22 cellular contexts compared by ENCODE assay signal in the genomic region with DNA sequence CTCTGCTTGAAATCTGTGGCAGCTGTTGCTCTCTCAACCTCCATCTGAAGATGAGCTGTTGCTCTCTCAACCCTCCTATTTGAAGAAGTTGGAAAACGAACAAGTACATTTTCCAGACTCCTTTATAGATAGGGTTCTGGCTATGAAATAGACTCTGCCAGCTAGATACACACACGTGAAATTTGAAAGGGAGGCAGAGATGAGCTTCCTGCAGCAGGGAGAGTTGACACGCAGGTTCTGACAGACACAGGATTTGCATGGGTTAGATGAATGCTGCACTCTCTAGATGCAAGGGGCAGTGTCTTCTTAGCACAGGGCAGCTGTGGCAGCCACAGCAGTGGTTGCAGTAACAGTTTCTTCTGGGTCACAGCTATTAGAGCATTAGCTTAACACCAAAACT. TPM values are rescaled to one million over a fixed set of nuclear protein-coding genes. Genes with fewer than 3 reads are reported as not detected.
DNase-seq lines count a peak whose midpoint lies in the region; ATAC-seq and TF ChIP-seq lines count a peak whose summit lies in the region.
"Had no signal": no experiment of that assay in that cellular context is flagged by ENCODE, and none has a peak within 500 bp of the region (broad histone marks: within the 10 kb centered on the region; RNA-seq: fewer than 3 reads in every experiment).

No MANE protein-coding gene starts in this region.

- H3K4me1 Mint-ChIP-seq in WTC11 = peaks cover 43% of the 10 kb centered on the region

- TF ChIP-seq CTCF in WTC11 (IDR thresholded peaks at IDR 0.05) = no peak

- H3K36me3 Mint-ChIP-seq in WTC11 = no peaks in the 10 kb centered on the region
- H3K36me3 Mint-ChIP-seq: naive thymus-derived CD8-positive, alpha-beta T cell had no signal

- ATAC-seq in WTC11 = peak; percentile 23; the same call in 1 of the 2 replicates
- ATAC-seq: activated CD8-positive, alpha-beta T cell treated with anti-CD3 and anti-CD28 coated beads for 36 hours; effector memory CD8-positive, alpha-beta T cell; left cardiac atrium; naive thymus-derived CD8-positive, alpha-beta T cell; pancreas; right cardiac atrium; upper lobe of right lung had no signal

- peak overlapping the region; percentile 45 for H3K4me3 Mint-ChIP-seq in WTC11
- H3K4me3 Mint-ChIP-seq: activated CD8-positive, alpha-beta T cell treated with anti-CD3 and anti-CD28 coated beads for 36 hours; effector memory CD8-positive, alpha-beta T cell; naive thymus-derived CD8-positive, alpha-beta T cell had no signal

- H3K27me3 Mint-ChIP-seq in WTC11 (ENCODE audit: low read depth) = no peaks in the 10 kb centered on the region
- H3K27me3 Mint-ChIP-seq: activated CD8-positive, alpha-beta T cell treated with anti-CD3 and anti-CD28 coated beads for 36 hours; effector memory CD8-positive, alpha-beta T cell; naive thymus-derived CD8-positive, alpha-beta T cell had no signal

- 0 out of 2 replicates have a peak overlapping the region, but pooled peaks have one; percentile 23 for H3K27ac Mint-ChIP-seq in WTC11
- H3K27ac Mint-ChIP-seq: activated CD8-positive, alpha-beta T cell treated with anti-CD3 and anti-CD28 coated beads for 36 hours; effector memory CD8-positive, alpha-beta T cell had no signal

- POLR2A ChIA-PET in WTC11 (lab: Charles Lee) = no interaction called here

- CTCF ChIA-PET in WTC11 (lab: Charles Lee) = interaction anchor here (1.3 to 9.1 kb wide), 3 partner anchors 8 to 141 kb away, joined by 4 to 61 read pairs (median 9); no protein-coding TSS in a partner anchor

- peak; percentile 13 for DNase-seq in GM03348 (ENCODE audit: low spot score)
- DNase-seq in LHCN-M2 (ENCODE audit: low read depth) = peak; percentile 54
- no peak for DNase-seq in WTC11 (ENCODE audit: low spot score)
- peak; percentile 22 for DNase-seq in myocyte (ENCODE audit: low read depth)
- DNase-seq in NOMO-1 treated with dmso at 0.1 percent for 144 hours (lab: John Stamatoyannopoulos, UW; ENCODE audit: unreplicated experiment) = no peak
- DNase-seq in NCI-H146 (lab: John Stamatoyannopoulos, UW) = no peak
- no peak for DNase-seq in foreskin melanocyte
- DNase-seq in activated CD8-positive, alpha-beta memory T cell treated with anti-CD3 and anti-CD28 coated beads, Interleukin-2, amount 50 U/mL, for 48 hours = no peak
- DNase-seq: activated CD8-positive, alpha-beta T cell treated with anti-CD3 and anti-CD28 coated beads for 36 hours; activated gamma-delta T cell treated with Interleukin-2 at 50 U/mL for 16 hours; effector memory CD8-positive, alpha-beta T cell; GDM1; left cardiac atrium; MM.1S; naive thymus-derived CD8-positive, alpha-beta T cell; NCI-H1417 treated with DMSO at 0.1 percent for 48 hours; NCI-H510A treated with DMSO at 0.1 percent for 48 hours; pancreas; right cardiac atrium; stimulated activated CD4-positive, alpha-beta T cell treated with anti-CD3 and anti-CD28 coated beads, Interleukin-15, amount 100 ng/mL, for 24 hours; T-helper 9 cell; upper lobe of right lung had no signal

- H3K9me3 Mint-ChIP-seq in WTC11 = no peaks in the 10 kb centered on the region
- H3K9me3 Mint-ChIP-seq: activated CD8-positive, alpha-beta T cell treated with anti-CD3 and anti-CD28 coated beads for 36 hours; effector memory CD8-positive, alpha-beta T cell; naive thymus-derived CD8-positive, alpha-beta T cell had no signal

TF ChIP-seq in WTC11, 78 proteins besides CTCF, POLR2A, EP300 and RAD21:
- no peak for TF ChIP-seq RORB (CRISPR knock-in tag; IDR thresholded peaks at IDR 0.05)
- TF ChIP-seq, protein P1, sequence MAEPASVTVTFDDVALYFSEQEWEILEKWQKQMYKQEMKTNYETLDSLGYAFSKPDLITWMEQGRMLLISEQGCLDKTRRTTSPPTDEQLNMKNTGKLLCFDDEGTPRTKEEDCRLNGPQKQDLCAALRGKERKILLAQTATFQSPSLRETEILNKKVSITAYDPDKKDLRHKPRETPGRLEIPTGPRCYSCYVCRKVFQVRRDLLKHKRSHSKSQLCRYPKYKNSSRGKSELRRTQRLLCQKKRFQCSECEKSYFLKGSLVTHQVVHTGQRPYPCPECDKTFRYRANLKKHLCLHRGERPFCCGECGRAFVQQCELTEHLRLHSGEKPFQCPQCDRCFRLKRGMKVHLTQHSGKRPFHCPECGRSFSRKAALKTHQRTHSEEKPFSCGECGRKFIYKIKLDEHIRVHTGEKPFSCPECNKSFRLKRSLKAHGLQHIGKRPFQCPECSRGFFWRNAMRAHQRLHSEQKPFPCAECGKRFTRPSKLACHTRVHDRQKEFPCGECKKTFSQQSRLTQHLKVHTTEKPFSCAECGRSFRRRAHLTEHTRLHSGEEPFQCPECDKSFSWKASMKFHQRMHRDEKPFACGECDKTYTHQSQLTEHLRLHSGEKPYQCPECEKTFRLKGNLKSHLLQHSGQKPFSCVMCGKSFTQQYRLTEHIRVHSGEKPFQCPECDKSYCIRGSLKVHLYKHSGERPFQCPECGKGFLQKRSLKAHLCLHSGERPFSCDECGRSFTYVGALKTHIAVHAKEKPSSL (CRISPR knock-in tag; conservative IDR thresholded peaks at IDR 0.05) = no peak
- TF ChIP-seq FOXJ3 (CRISPR knock-in tag; IDR thresholded peaks at IDR 0.05; ENCODE audit: borderline replicate concordance) = no peak
- no peak for TF ChIP-seq SP1 (CRISPR knock-in tag; conservative IDR thresholded peaks at IDR 0.05)
- no peak for TF ChIP-seq ZNF396 (CRISPR knock-in tag; IDR thresholded peaks at IDR 0.05; ENCODE audit: borderline replicate concordance)
- no peak for TF ChIP-seq ZNF671 (CRISPR knock-in tag; IDR thresholded peaks at IDR 0.05)
- TF ChIP-seq, protein P2, sequence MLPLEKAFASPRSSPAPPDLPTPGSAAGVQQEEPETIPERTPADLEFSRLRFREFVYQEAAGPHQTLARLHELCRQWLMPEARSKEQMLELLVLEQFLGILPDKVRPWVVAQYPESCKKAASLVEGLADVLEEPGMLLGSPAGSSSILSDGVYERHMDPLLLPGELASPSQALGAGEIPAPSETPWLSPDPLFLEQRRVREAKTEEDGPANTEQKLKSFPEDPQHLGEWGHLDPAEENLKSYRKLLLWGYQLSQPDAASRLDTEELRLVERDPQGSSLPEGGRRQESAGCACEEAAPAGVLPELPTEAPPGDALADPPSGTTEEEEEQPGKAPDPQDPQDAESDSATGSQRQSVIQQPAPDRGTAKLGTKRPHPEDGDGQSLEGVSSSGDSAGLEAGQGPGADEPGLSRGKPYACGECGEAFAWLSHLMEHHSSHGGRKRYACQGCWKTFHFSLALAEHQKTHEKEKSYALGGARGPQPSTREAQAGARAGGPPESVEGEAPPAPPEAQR (CRISPR knock-in tag; IDR thresholded peaks at IDR 0.05) = no peak
- no peak for TF ChIP-seq GTF2I (CRISPR knock-in tag; conservative IDR thresholded peaks at IDR 0.05)
- TF ChIP-seq, protein P3, sequence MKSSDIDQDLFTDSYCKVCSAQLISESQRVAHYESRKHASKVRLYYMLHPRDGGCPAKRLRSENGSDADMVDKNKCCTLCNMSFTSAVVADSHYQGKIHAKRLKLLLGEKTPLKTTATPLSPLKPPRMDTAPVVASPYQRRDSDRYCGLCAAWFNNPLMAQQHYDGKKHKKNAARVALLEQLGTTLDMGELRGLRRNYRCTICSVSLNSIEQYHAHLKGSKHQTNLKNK (CRISPR knock-in tag; IDR thresholded peaks at IDR 0.05) = no peak
- TF ChIP-seq PRDM15 (CRISPR knock-in tag; IDR thresholded peaks at IDR 0.05) = no peak
- no peak for TF ChIP-seq SMAD4 (CRISPR knock-in tag; IDR thresholded peaks at IDR 0.05)

RNA-seq across cellular contexts. Expression of gene PYURF, which starts 8.0 kb away (rescaled TPM):
- total RNA-seq in LHCN-M2 (2014; rRNA removed) (97.4 and 101 TPM in 2 replicates), WTC11 (2021) (40.9 to 45.3 TPM (median 43.6 TPM) in 3 replicates), myocyte (76.2 and 84.7 TPM in 2 replicates)
- 71.1 TPM for polyA plus RNA-seq in LHCN-M2 (2012)
- 79.9 TPM for polyA plus RNA-seq in myocyte (2012)

Comparison
In these comparisons a context has a peak if more than half of its experiments do, and no peak if none do; other contexts are left out.
1. DNase-seq: peak in GM03348 (single experiment), LHCN-M2 (single experiment) and myocyte (single experiment); none in WTC11 (single experiment), NOMO-1 treated with dmso at 0.1 percent for 144 hours (single experiment), NCI-H146 (single experiment), foreskin melanocyte (single experiment) and activated CD8-positive, alpha-beta memory T cell treated with anti-CD3 and anti-CD28 coated beads, Interleukin-2, amount 50 U/mL, for 48 hours (single experiment).